In genomic region chr14:68198713-68199464, GRCh38 we compare ENCODE assay signal across 10 cellular contexts.
DNase-seq lines count a peak whose midpoint lies in the region; TF ChIP-seq lines count a peak whose summit lies in the region.
"Had no signal": no experiment of that assay in that cellular context is flagged by ENCODE, and none has a peak within 500 bp of the region (broad histone marks: within the 10 kb centered on the region; RNA-seq: fewer than 3 reads in every experiment).

No MANE protein-coding gene starts in this region.

- H3K4me3 ChIP-seq in HUES64 (ENCODE audit: low read length) = no peak overlapping the region
- H3K4me3 ChIP-seq in esophagus muscularis mucosa = no peak overlapping the region
- no peak overlapping the region for H3K4me3 ChIP-seq in mesodermal cell (ENCODE audit: extremely low read depth, insufficient read depth, low read length, poor library complexity, severe bottlenecking)
- peak overlapping the region in 1 of 2 donors; percentile 37 for H3K4me3 ChIP-seq in stomach smooth muscle (ENCODE audit: low read length in 2 of 2)

- H3K9me3 ChIP-seq in HUES64 (ENCODE audit: insufficient read depth, low read depth, low read length) (no peaks in the 10 kb centered on the region), esophagus muscularis mucosa (no peaks in the 10 kb centered on the region), mesodermal cell (ENCODE audit: control insufficient read depth, low read length) (no peaks in the 10 kb centered on the region), stomach smooth muscle (ENCODE audit: control insufficient read depth in 2 of 2, low read length in 2 of 2) (no peaks in the 10 kb centered on the region)

- no peak for TF ChIP-seq CTCF in esophagus muscularis mucosa (IDR thresholded peaks at IDR 0.05)

- 82% methylated on average over 3 of the region's 3 CpGs for WGBS in HUES64
- WGBS in esophagus muscularis mucosa = 65% methylated on average over 3 of the region's 3 CpGs
- WGBS in mesodermal cell (ENCODE audit: insufficient coverage in 2 of 2), 2 experiments = 83 to 88% methylated on average over 2 of the region's 3 CpGs

- no peaks in the 10 kb centered on the region for H3K27me3 ChIP-seq in HUES64 (ENCODE audit: insufficient read depth, low read length)
- H3K27me3 ChIP-seq in esophagus muscularis mucosa = no peaks in the 10 kb centered on the region
- H3K27me3 ChIP-seq in stomach smooth muscle (ENCODE audit: control insufficient read depth in 1 of 2, insufficient read depth in 2 of 2, low read length in 2 of 2) = no peaks in the 10 kb centered on the region

- no peak for DNase-seq in esophagus muscularis mucosa (ENCODE audit: extremely low spot score)
- DNase-seq in stimulated activated CD4-positive, alpha-beta T cell treated with anti-CD3 and anti-CD28 coated beads, Interleukin-4, amount 100 ng/mL, for 4 hours = no peak
- no peak for DNase-seq in cerebellar cortex (ENCODE audit: low spot score)
- no peak for DNase-seq in HCEC 1CT
- no peak for DNase-seq in DMS79 treated with DMSO at 0.1 percent for 48 hours (lab: John Stamatoyannopoulos, UW)
- DNase-seq: activated T-cell treated with anti-CD3 and anti-CD28 coated beads, Interleukin-2, amount 50 U/mL, for 48 hours; NCI-H1694 treated with DMSO at 0.1 percent for 48 hours had no signal

- no peak for TF ChIP-seq POLR2A in esophagus muscularis mucosa (IDR thresholded peaks at IDR 0.05; ENCODE audit: low read depth)

- H3K36me3 ChIP-seq in HUES64 (ENCODE audit: insufficient read depth, low read length) (no peaks in the 10 kb centered on the region), esophagus muscularis mucosa (no peaks in the 10 kb centered on the region), mesodermal cell (ENCODE audit: control insufficient read depth, insufficient read depth, low read length) (no peaks in the 10 kb centered on the region), stomach smooth muscle (ENCODE audit: control insufficient read depth in 2 of 2, insufficient read depth in 2 of 2, low read length in 2 of 2) (no peaks in the 10 kb centered on the region)

- no peak for TF ChIP-seq EP300 in esophagus muscularis mucosa (IDR thresholded peaks at IDR 0.05)

- H3K4me1 ChIP-seq in HUES64 (ENCODE audit: insufficient read depth, low read length) (peaks cover 57% of the 10 kb centered on the region), esophagus muscularis mucosa (peaks cover 13 to 51% (median 44%) of the 10 kb centered on the region in 4 donors), mesodermal cell (ENCODE audit: control insufficient read depth, insufficient read depth, low read length, poor library complexity, severe bottlenecking) (peaks cover 10% of the 10 kb centered on the region), stomach smooth muscle (ENCODE audit: control insufficient read depth, insufficient read depth, low read length) (peaks cover 11% of the 10 kb centered on the region)

- intact Hi-C loops in esophagus muscularis mucosa (cut with DNase I) = no loop called here

- peak overlapping the region; percentile 16; the same call in 1 of the 2 replicates for H3K9ac ChIP-seq in HUES64 (ENCODE audit: low read depth, low read length)
- peak overlapping the region in 1 of 2 donors; percentile 0 for H3K9ac ChIP-seq in stomach smooth muscle (ENCODE audit: low read length in 2 of 2)

- H3K27ac ChIP-seq in HUES64 (ENCODE audit: low read depth, low read length) (peak overlapping the region; percentile 8; the same call in 1 of the 2 replicates), esophagus muscularis mucosa (replicated peaks in 1 of 4) (peak overlapping the region; percentile 69 to 70 (median 70)), mesodermal cell (ENCODE audit: low read depth, low read length, severe bottlenecking) (peak overlapping the region; percentile 78), stomach smooth muscle (ENCODE audit: low read length) (peak overlapping the region; percentile 83)

Comparison
In these comparisons a context has a peak if more than half of its experiments do, and no peak if none do; other contexts are left out.
1. H3K27ac ChIP-seq: peak in every context shown above with its lines; median percentile 83 in stomach smooth muscle; 78 in mesodermal cell; 70 in esophagus muscularis mucosa; 8 in HUES64.